ENCODE assay signal across 8 cellular contexts in genomic region chr9:35079041-35079425, GRCh38. TPM values are rescaled to one million over a fixed set of nuclear protein-coding genes. Genes with fewer than 3 reads are reported as not detected.
A peak's percentile ranks its signal among the peaks of the same experiment; 100 is the strongest.
DNase-seq lines count a peak whose midpoint lies in the region; ATAC-seq, FAIRE-seq and TF ChIP-seq lines count a peak whose summit lies in the region.

No MANE protein-coding gene starts in this region.

- TF ChIP-seq CTCF in Loucy (conservative IDR thresholded peaks at IDR 0.05; ENCODE audit: low read length) (no peak), brain microvascular endothelial cell (IDR thresholded peaks at IDR 0.05; ENCODE audit: low read depth, low read length, missing control alignments) (no peak)

- H4K20me1 ChIP-seq in Loucy (ENCODE audit: insufficient read depth, low read length, poor library complexity, severe bottlenecking): peaks cover 10% of the 10 kb centered on the region

- H3K4me2 ChIP-seq in Loucy (ENCODE audit: low read depth, low read length, poor library complexity, severe bottlenecking): peak overlapping the region; percentile 93

- peak overlapping the region; percentile 92 for H2AFZ ChIP-seq in Loucy (ENCODE audit: low read length)

- no peaks in the 10 kb centered on the region for H3K9me2 ChIP-seq in Loucy (replicated peaks; ENCODE audit: low read depth, low read length)

- H3K9me3 ChIP-seq in Loucy (ENCODE audit: insufficient read depth, low read depth, low read length) (no peaks in the 10 kb centered on the region), muscle layer of duodenum (ENCODE audit: control insufficient read depth in 1 of 2, low read length in 2 of 2) (no peaks in the 10 kb centered on the region)

- ATAC-seq in GM21515 (IDR thresholded peaks at IDR 0.05; ENCODE audit: unreplicated experiment) (no peak), esophagus mucosa (no peak)

- H3K4me1 ChIP-seq in Loucy (ENCODE audit: insufficient read depth, low read length, poor library complexity, severe bottlenecking) (peaks cover 38% of the 10 kb centered on the region), muscle layer of duodenum (ENCODE audit: control insufficient read depth in 1 of 2, insufficient read depth in 2 of 2, low read length in 2 of 2) (peaks cover 12 to 15% of the 10 kb centered on the region in 2 donors)

- H3K36me3 ChIP-seq in Loucy (ENCODE audit: insufficient read depth, low read length) (peaks cover 6% of the 10 kb centered on the region; the same call in 1 of the 2 replicates), brain microvascular endothelial cell (replicated peaks) (no peaks in the 10 kb centered on the region), muscle layer of duodenum (ENCODE audit: control insufficient read depth in 1 of 2, insufficient read depth in 2 of 2, low read length in 2 of 2) (peaks cover 4 to 13% of the 10 kb centered on the region in 2 donors)

- H3K27ac ChIP-seq in brain microvascular endothelial cell: no peak overlapping the region
- H3K27ac ChIP-seq in muscle layer of duodenum (ENCODE audit: low read length): peak overlapping the region; percentile 39

- H3K4me3 ChIP-seq in Loucy (ENCODE audit: low read length, poor library complexity, severe bottlenecking) (peak overlapping the region; percentile 88), brain microvascular endothelial cell (ENCODE audit: low read depth, low read length) (peak overlapping the region; percentile 79), muscle layer of duodenum (ENCODE audit: low read depth in 1 of 2, low read length in 2 of 2) (peak overlapping the region; percentile 83 to 96)

- no peaks in the 10 kb centered on the region for H3F3A ChIP-seq in Loucy (ENCODE audit: low read depth)

- peaks cover 44% of the 10 kb centered on the region for H3K79me2 ChIP-seq in Loucy (ENCODE audit: insufficient read depth, low read length)

- in situ Hi-C loops in brain microvascular endothelial cell (cut with HindIII; ENCODE audit: low pct_ligation_motif_present, low sequenced_read_pairs): no loop called here

- peak overlapping the region; percentile 89 for H3K9ac ChIP-seq in Loucy (ENCODE audit: low read depth, low read length, poor library complexity, severe bottlenecking)

- FAIRE-seq in urothelium cell line (lab: Jason Lieb, UNC): no peak

- DNase-seq in ELR (ENCODE audit: low read depth) (peak; percentile 36), brain microvascular endothelial cell (no peak), HuH-7 (ENCODE audit: low spot score) (no peak), urothelium cell line (ENCODE audit: low spot score) (no peak)

- H3K27me3 ChIP-seq in Loucy (ENCODE audit: insufficient read depth, low read length, poor library complexity, severe bottlenecking) (no peaks in the 10 kb centered on the region), brain microvascular endothelial cell (replicated peaks) (no peaks in the 10 kb centered on the region), muscle layer of duodenum (ENCODE audit: low read depth, low read length) (no peaks in the 10 kb centered on the region)

RNA-seq across cellular contexts. Expression of gene FANCG, which starts 0.7 kb away (rescaled TPM):
- total RNA-seq in esophagus mucosa: 22.0 TPM

RNA-seq across cellular contexts. Expression of gene VCP, which starts 6.6 kb away (rescaled TPM):
- total RNA-seq in esophagus mucosa: 158 TPM

RNA-seq across cellular contexts. Expression of gene PIGO, which starts 17.4 kb away (rescaled TPM):
- 22.8 TPM for total RNA-seq in esophagus mucosa

RNA-seq across cellular contexts. Expression of gene STOML2, which starts 23.9 kb away (rescaled TPM):
- 126 TPM for total RNA-seq in esophagus mucosa

RNA-seq across cellular contexts. Expression of gene ATOSB, which starts 36.6 kb away (rescaled TPM):
- 22.7 TPM for total RNA-seq in esophagus mucosa
